8 cellular contexts compared by ENCODE assay signal in the genomic region with DNA sequence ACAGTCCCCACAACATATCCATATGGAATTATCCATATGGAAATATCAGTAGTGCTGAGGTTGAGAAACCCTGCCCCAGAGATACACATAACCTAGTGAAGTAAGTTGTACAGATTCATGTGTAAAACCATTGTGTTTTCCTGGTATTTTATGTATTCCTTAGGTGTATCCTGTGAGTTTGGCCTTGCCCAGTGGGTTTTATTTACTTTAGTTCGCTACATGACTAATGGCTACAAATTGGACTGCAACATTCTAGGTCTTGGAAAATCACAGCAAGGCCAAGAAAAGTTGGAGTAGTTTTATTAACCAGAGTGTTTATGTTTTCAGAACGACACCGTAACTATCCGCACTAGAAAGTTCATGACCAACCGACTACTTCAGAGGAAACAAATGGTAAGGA. TPM values are rescaled to one million over a fixed set of nuclear protein-coding genes. Genes with fewer than 3 reads are reported as not detected.
DNase-seq lines count a peak whose midpoint lies in the region; ATAC-seq, FAIRE-seq and TF ChIP-seq lines count a peak whose summit lies in the region.

No MANE protein-coding gene starts in this region.

- H3K18ac ChIP-seq in mesendoderm (ENCODE audit: low read length): no peak overlapping the region

- H3K27me3 Mint-ChIP-seq in HFFc6 (ENCODE audit: insufficient read depth) (peaks cover 3% of the 10 kb centered on the region; the same call in 1 of the 2 replicates), brain (peaks cover 4% of the 10 kb centered on the region)

- H3K4me3 Mint-ChIP-seq in HFFc6 (peak overlapping the region; percentile 88), brain (peak overlapping the region; percentile 88 to 98 (median 92))

- H2AK5ac ChIP-seq in mesendoderm (ENCODE audit: low read length): no peak overlapping the region

- DNase-seq in HFFc6: peak; percentile 24
- DNase-seq in mesendoderm: no peak
- no peak for DNase-seq in thyroid gland
- DNase-seq in amygdala (lab: John Stamatoyannopoulos, UW): no peak
- DNase-seq in D721Med (ENCODE audit: insufficient read length, low spot score): no peak

- H3K36me3 ChIP-seq in mesendoderm (ENCODE audit: control insufficient read depth, insufficient read depth, low read length): peaks cover 24% of the 10 kb centered on the region
- H3K36me3 ChIP-seq in thyroid gland: peaks cover 46 to 47% of the 10 kb centered on the region in 2 donors

- no peak for TF ChIP-seq CTCF in 22Rv1 (IDR thresholded peaks at IDR 0.05)
- TF ChIP-seq CTCF in HFFc6 (IDR thresholded peaks at IDR 0.05): no peak
- no peak for TF ChIP-seq CTCF in brain (conservative IDR thresholded peaks at IDR 0.05)
- no peak for TF ChIP-seq CTCF in thyroid gland (IDR thresholded peaks at IDR 0.05)
- TF ChIP-seq CTCF in D721Med (IDR thresholded peaks at IDR 0.05; ENCODE audit: insufficient read depth, missing control alignments): no peak

- no peak overlapping the region for H2BK120ac ChIP-seq in mesendoderm (ENCODE audit: low read depth, low read length)

- H3K56ac ChIP-seq in mesendoderm (ENCODE audit: low read length): peak overlapping the region; percentile 84

- H3K9me3 ChIP-seq in thyroid gland: no peaks in the 10 kb centered on the region

- ATAC-seq in GM19035 (IDR thresholded peaks at IDR 0.05; ENCODE audit: unreplicated experiment): no peak

- H4K5ac ChIP-seq in mesendoderm (ENCODE audit: low read length): no peak overlapping the region

- peak overlapping the region; percentile 95; the same call in 1 of the 2 replicates for H3K27ac ChIP-seq in 22Rv1
- H3K27ac ChIP-seq in mesendoderm (ENCODE audit: low read depth, low read length): no peak overlapping the region
- H3K27ac ChIP-seq in thyroid gland: peak overlapping the region in 1 of 3 donors; percentile 72

- H3K79me1 ChIP-seq in mesendoderm (ENCODE audit: low read length): peaks cover 14% of the 10 kb centered on the region

- peak overlapping the region; percentile 96 for H3K9ac ChIP-seq in mesendoderm (ENCODE audit: low read length)

- H3K4me3 ChIP-seq in mesendoderm (ENCODE audit: low read length): peak overlapping the region; percentile 97
- H3K4me3 ChIP-seq in thyroid gland (replicated peaks in 1 of 3): peak overlapping the region in 1 of 3 donors; percentile 80

- peaks cover 54% of the 10 kb centered on the region for H3K79me2 ChIP-seq in mesendoderm (ENCODE audit: control insufficient read depth, insufficient read depth, low read length)

- peaks cover 54% of the 10 kb centered on the region for H3K36me3 Mint-ChIP-seq in HFFc6 (ENCODE audit: low read depth)
- H3K36me3 Mint-ChIP-seq in brain: peaks cover 52% of the 10 kb centered on the region

- H3K4me1 ChIP-seq in mesendoderm (ENCODE audit: control insufficient read depth, low read depth, low read length): peaks cover 5% of the 10 kb centered on the region
- peaks cover 10 to 12% of the 10 kb centered on the region in 2 donors for H3K4me1 ChIP-seq in thyroid gland

- no peaks in the 10 kb centered on the region for H3K9me3 Mint-ChIP-seq in HFFc6
- H3K9me3 Mint-ChIP-seq in brain: no peaks in the 10 kb centered on the region

- peak overlapping the region; percentile 82 for H3K4me2 ChIP-seq in mesendoderm (ENCODE audit: low read length)

- H4K8ac ChIP-seq in mesendoderm (ENCODE audit: low read depth, low read length): no peak overlapping the region

- no peak for FAIRE-seq in D721Med (lab: Jason Lieb, UNC)

- no peak overlapping the region for H2BK5ac ChIP-seq in mesendoderm (ENCODE audit: low read length)

- peaks cover 47% of the 10 kb centered on the region for H3K4me1 Mint-ChIP-seq in HFFc6 (ENCODE audit: low read depth)
- peaks cover 60% of the 10 kb centered on the region for H3K4me1 Mint-ChIP-seq in brain

- H3K27ac Mint-ChIP-seq in HFFc6: peak overlapping the region; percentile 70
- peak overlapping the region in 4 of 5 experiments; percentile 81 to 96 (median 90) for H3K27ac Mint-ChIP-seq in brain

- no CpG with 5 or more reads among the region's 5 CpGs for WGBS in mesendoderm (ENCODE audit: extremely low coverage, insufficient coverage, low lambda C conversion rate)
- 80 to 84% methylated on average over 5 of the region's 5 CpGs for WGBS in thyroid gland, 2 donors

- no peak overlapping the region for H3K23ac ChIP-seq in mesendoderm (ENCODE audit: low read length)

- H3K4ac ChIP-seq in mesendoderm (ENCODE audit: low read depth, low read length): no peak overlapping the region

- intact Hi-C loops in thyroid gland (cut with DNase I): no loop called here

- TF ChIP-seq POLR2A in thyroid gland (IDR thresholded peaks at IDR 0.05): no peak

- no peak overlapping the region for H2BK15ac ChIP-seq in mesendoderm (replicated peaks; ENCODE audit: low read depth)

- H3K27me3 ChIP-seq in mesendoderm (ENCODE audit: insufficient read depth, low read length, poor library complexity) (no peaks in the 10 kb centered on the region), thyroid gland (no peaks in the 10 kb centered on the region)

RNA-seq across cellular contexts. Expression of a gene that starts 1.4 kb away (rescaled TPM):
- total RNA-seq in HFFc6 (2021; fragmentation: NEBNext Ultra II Directional; extraction: Animal tissue kit (Norgen Biotek cat#: 25700)): 1,000 to 10,000 TPM; 1,111 to 1,416 (median 1,288) TPM
- 1,805 TPM for polyA plus RNA-seq in brain (ENCODE audit: insufficient read depth, low read depth, low replicate concordance)
- polyA plus RNA-seq in mesendoderm (2013, experiment 1 of 2): 5,468 TPM
- polyA plus RNA-seq in mesendoderm (2013, experiment 2 of 2): 5,481 TPM
- total RNA-seq in thyroid gland: 1,000 to 10,000 TPM; 1,742 to 3,992 (median 2,045) TPM

RNA-seq across cellular contexts. Expression of a gene that starts 5.7 kb away (rescaled TPM):
- 10 to 100 TPM; 18.0 to 21.0 (median 19.8) TPM for total RNA-seq in HFFc6 (2021; fragmentation: NEBNext Ultra II Directional; extraction: Animal tissue kit (Norgen Biotek cat#: 25700))
- 15.5 TPM for polyA plus RNA-seq in brain (ENCODE audit: insufficient read depth, low read depth, low replicate concordance)
- 14.8 TPM for polyA plus RNA-seq in mesendoderm (2013, experiment 1 of 2)
- 14.8 TPM for polyA plus RNA-seq in mesendoderm (2013, experiment 2 of 2)
- total RNA-seq in thyroid gland: 10 to 100 TPM; 14.5 to 21.5 (median 16.6) TPM
